ENCODE assay signal across 8 cellular contexts in genomic region chr22:37075046-37075445, GRCh38. TPM values are rescaled to one million over a fixed set of nuclear protein-coding genes. Genes with fewer than 3 reads are reported as not detected.
"Had no signal": no experiment of that assay in that cellular context is flagged by ENCODE, and none has a peak within 500 bp of the region (broad histone marks: within the 10 kb centered on the region; RNA-seq: fewer than 3 reads in every experiment).

No MANE protein-coding gene starts in this region.

- H3K27ac Mint-ChIP-seq: GM23338, H9, IgD-negative memory B cell had no signal

- H3K4me2 ChIP-seq: GM23338 had no signal

- H3K36me3 Mint-ChIP-seq: IgD-negative memory B cell had no signal

- H3K4me3 ChIP-seq: GM23338 had no signal

- H2AFZ ChIP-seq: GM23338 had no signal

- H3K9me3 Mint-ChIP-seq: GM23338, H9, IgD-negative memory B cell had no signal

- FAIRE-seq: H1, H54, HTR-8/SVneo had no signal

- ATAC-seq: GM23338 had no signal

- H3K4me3 Mint-ChIP-seq: GM23338, H9 had no signal

- DNase-seq: H9, HCEC 1CT had no signal

RNA-seq across cellular contexts. Expression of gene TMPRSS6, which starts 34.5 kb away (rescaled TPM):
- total RNA-seq: GM23338, H1, H9, HT-29 had no signal
- polyA plus RNA-seq: IgD-negative memory B cell had no signal
